Comparison of ENCODE assay signal across 8 cellular contexts in the genomic region with DNA sequence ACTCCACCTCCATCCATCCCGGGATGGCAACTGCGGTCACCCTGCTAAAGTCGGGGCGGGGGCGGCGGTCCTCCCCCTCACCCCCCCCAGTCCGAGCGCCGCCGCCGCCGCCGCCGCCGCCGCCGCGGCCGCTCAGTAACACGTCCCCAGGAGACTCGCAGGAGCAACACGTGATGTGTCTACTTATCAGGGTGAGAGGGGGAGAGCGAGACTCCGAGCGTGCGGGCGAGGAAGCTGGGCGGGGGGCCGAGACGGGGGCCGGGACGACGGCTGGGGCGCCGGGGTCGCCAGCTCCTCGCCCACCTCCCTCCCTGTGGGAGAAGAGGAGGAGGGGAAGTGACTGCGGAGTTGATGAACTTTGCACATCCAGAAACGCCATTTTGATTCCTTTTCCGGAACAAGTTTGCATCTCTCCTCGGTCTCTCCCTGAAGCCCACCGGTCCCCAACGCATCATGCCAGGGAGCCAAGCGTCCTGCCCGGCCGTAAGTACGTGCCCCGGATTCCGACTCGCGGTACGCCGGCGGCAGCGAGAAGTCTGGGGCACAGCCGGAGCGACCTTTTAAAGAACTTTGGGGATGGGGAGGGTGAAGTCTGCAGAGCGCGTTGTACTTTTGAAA. TPM values are rescaled to one million over a fixed set of nuclear protein-coding genes. Genes with fewer than 3 reads are reported as not detected.
A peak's percentile ranks its signal among the peaks of the same experiment; 100 is the strongest.
DNase-seq lines count a peak whose midpoint lies in the region; ATAC-seq lines count a peak whose summit lies in the region.

TSS of gene RREB1 (plus strand) at position 384 of the 618 bp plus-strand sequence. CDS start 73,951 bp downstream, outside the sequence.

- peaks cover 40% of the 10 kb centered on the region for H3K4me1 Mint-ChIP-seq in activated CD8-positive, alpha-beta T cell treated with anti-CD3 and anti-CD28 coated beads, Interleukin-2, amount 10 ng/mL, durations not matched to agents 7 days and 5 days (ENCODE audit: low read depth)
- H3K4me1 Mint-ChIP-seq in effector memory CD8-positive, alpha-beta T cell (ENCODE audit: low read depth in 2 of 2): peaks cover 24 to 28% of the 10 kb centered on the region in 2 donors

- no peaks in the 10 kb centered on the region for H3K36me3 ChIP-seq in mesenchymal stem cell (ENCODE audit: control insufficient read depth in 1 of 2, insufficient read depth in 2 of 2, low read depth in 1 of 2, low read length in 2 of 2)

- peak within 1 kb of the TSS in 1 of 2 experiments; percentile 100 for H3K23ac ChIP-seq in mesenchymal stem cell (ENCODE audit: low read length in 2 of 2)

- H3K27ac Mint-ChIP-seq in activated CD8-positive, alpha-beta T cell treated with anti-CD3 and anti-CD28 coated beads, Interleukin-2, amount 10 ng/mL, durations not matched to agents 7 days and 5 days: peak within 1 kb of the TSS; percentile 94
- peak within 1 kb of the TSS; percentile 85 to 94 for H3K27ac Mint-ChIP-seq in effector memory CD8-positive, alpha-beta T cell

- peak; percentile 93 for DNase-seq in 8988T
- peak; percentile 68 for DNase-seq in NCI-H526 treated with DMSO at 0.1 percent for 48 hours (lab: John Stamatoyannopoulos, UW)
- peak; percentile 72 for DNase-seq in activated CD8-positive, alpha-beta T cell treated with anti-CD3 and anti-CD28 coated beads, Interleukin-2, amount 10 ng/mL, durations not matched to agents 7 days and 5 days
- DNase-seq in effector memory CD8-positive, alpha-beta T cell: peak; percentile 34 to 47 (median 40)
- peak; percentile 75 for DNase-seq in mesenchymal stem cell
- peak; percentile 16 to 26 for DNase-seq in stimulated activated CD8-positive, alpha-beta memory T cell treated with anti-CD3 and anti-CD28 coated beads, Interleukin-7, amount 100 ng/mL, for 1 hour (ENCODE audit: low read depth in 2 of 2)

- no peaks in the 10 kb centered on the region for H3K9me3 Mint-ChIP-seq in activated CD8-positive, alpha-beta T cell treated with anti-CD3 and anti-CD28 coated beads, Interleukin-2, amount 10 ng/mL, durations not matched to agents 7 days and 5 days (ENCODE audit: insufficient read depth)
- no peaks in the 10 kb centered on the region for H3K9me3 Mint-ChIP-seq in effector memory CD8-positive, alpha-beta T cell

- peak within 1 kb of the TSS; percentile 88 for H4K8ac ChIP-seq in mesenchymal stem cell (ENCODE audit: low read length)

- peaks cover 6% of the 10 kb centered on the region for H3K4me1 ChIP-seq in mesenchymal stem cell (ENCODE audit: control insufficient read depth, insufficient read depth, low read depth, low read length)

- H3K9ac ChIP-seq in mesenchymal stem cell (ENCODE audit: low read length): peak within 1 kb of the TSS; percentile 98

- H3K27me3 Mint-ChIP-seq in activated CD8-positive, alpha-beta T cell treated with anti-CD3 and anti-CD28 coated beads, Interleukin-2, amount 10 ng/mL, durations not matched to agents 7 days and 5 days (ENCODE audit: low read depth): no peaks in the 10 kb centered on the region
- H3K27me3 Mint-ChIP-seq in effector memory CD8-positive, alpha-beta T cell: no peaks in the 10 kb centered on the region

- H3K36me3 Mint-ChIP-seq in activated CD8-positive, alpha-beta T cell treated with anti-CD3 and anti-CD28 coated beads, Interleukin-2, amount 10 ng/mL, durations not matched to agents 7 days and 5 days (ENCODE audit: low read depth): peaks cover 9% of the 10 kb centered on the region
- H3K36me3 Mint-ChIP-seq in effector memory CD8-positive, alpha-beta T cell (ENCODE audit: insufficient read depth): peaks cover 15% of the 10 kb centered on the region

- peak within 1 kb of the TSS; percentile 46 to 98 for H2BK12ac ChIP-seq in mesenchymal stem cell (ENCODE audit: low read length in 2 of 2)

- ATAC-seq in GM18519 (IDR thresholded peaks at IDR 0.05; ENCODE audit: low FRiP score, unreplicated experiment): peak; percentile 38
- peak; percentile 44 for ATAC-seq in HG03039 (IDR thresholded peaks at IDR 0.05; ENCODE audit: unreplicated experiment)
- ATAC-seq in activated CD8-positive, alpha-beta T cell treated with anti-CD3 and anti-CD28 coated beads, Interleukin-2, amount 10 ng/mL, durations not matched to agents 7 days and 5 days: peak; percentile 66
- ATAC-seq in effector memory CD8-positive, alpha-beta T cell (replicated peaks): peak; percentile 65

- WGBS in mesenchymal stem cell: 0% methylated on average over 48 of the region's 59 CpGs

- no peak within 1 kb of the TSS for H2AK5ac ChIP-seq in mesenchymal stem cell (ENCODE audit: low read length, severe bottlenecking)

- peak within 1 kb of the TSS; percentile 79 to 98 for H3K4me3 ChIP-seq in mesenchymal stem cell (ENCODE audit: insufficient read depth in 1 of 2, low read depth in 1 of 2, low read length in 2 of 2)

- H3K4me2 ChIP-seq in mesenchymal stem cell (ENCODE audit: low read length, poor library complexity, severe bottlenecking): peak within 1 kb of the TSS; percentile 89

- no peaks in the 10 kb centered on the region for H3K79me1 ChIP-seq in mesenchymal stem cell (replicated peaks; ENCODE audit: low read length, poor library complexity, severe bottlenecking)

- peak within 1 kb of the TSS; percentile 97 for H2BK120ac ChIP-seq in mesenchymal stem cell (ENCODE audit: low read depth, low read length)

- peak within 1 kb of the TSS; percentile 92 to 98 for H3K4ac ChIP-seq in mesenchymal stem cell (ENCODE audit: low read depth in 1 of 2, low read length in 2 of 2)

- CTCF ChIA-PET in activated CD8-positive, alpha-beta T cell treated with anti-CD3 and anti-CD28 coated beads, Interleukin-2, amount 10 ng/mL, durations not matched to agents 7 days and 5 days (lab: Charles Lee): interaction anchor here (1.1 to 7.2 kb wide), 3 partner anchors 8 to 43 kb away, joined by 3 to 39 read pairs (median 3); no protein-coding TSS in a partner anchor

- H3K27me3 ChIP-seq in mesenchymal stem cell (ENCODE audit: control insufficient read depth in 1 of 2, insufficient read depth in 1 of 2, low read length in 2 of 2): no peaks in the 10 kb centered on the region

- peak within 1 kb of the TSS; percentile 35 to 100 for H3K18ac ChIP-seq in mesenchymal stem cell (ENCODE audit: low read depth in 1 of 2, low read length in 2 of 2)

- no peaks in the 10 kb centered on the region for H3K9me3 ChIP-seq in mesenchymal stem cell (ENCODE audit: control insufficient read depth, low read length)

- H2BK5ac ChIP-seq in mesenchymal stem cell (ENCODE audit: low read depth, low read length, poor library complexity, severe bottlenecking): peak within 1 kb of the TSS; percentile 68

- peak within 1 kb of the TSS; percentile 49 to 100 for H3K14ac ChIP-seq in mesenchymal stem cell (ENCODE audit: low read length in 2 of 2)

- H2BK15ac ChIP-seq in mesenchymal stem cell (ENCODE audit: low read depth, poor library complexity, severe bottlenecking): peak within 1 kb of the TSS; percentile 90

- peak within 1 kb of the TSS; percentile 60 for H2AFZ ChIP-seq in mesenchymal stem cell (ENCODE audit: low read depth, low read length)

- peak within 1 kb of the TSS; percentile 93 for H3K4me3 Mint-ChIP-seq in activated CD8-positive, alpha-beta T cell treated with anti-CD3 and anti-CD28 coated beads, Interleukin-2, amount 10 ng/mL, durations not matched to agents 7 days and 5 days
- peak within 1 kb of the TSS; percentile 96 to 98 for H3K4me3 Mint-ChIP-seq in effector memory CD8-positive, alpha-beta T cell

- POLR2A ChIA-PET in activated CD8-positive, alpha-beta T cell treated with anti-CD3 and anti-CD28 coated beads, Interleukin-2, amount 10 ng/mL, durations not matched to agents 7 days and 5 days (lab: Charles Lee): interaction anchor here (0.5 to 7.0 kb wide), 11 partner anchors 9 to 494 kb away, joined by 3 to 52 read pairs (median 3); no protein-coding TSS in a partner anchor

- peak within 1 kb of the TSS; percentile 92 for H4K91ac ChIP-seq in mesenchymal stem cell (ENCODE audit: low read length)

- peak within 1 kb of the TSS; percentile 73 for H3K27ac ChIP-seq in mesenchymal stem cell (ENCODE audit: low read length, poor library complexity, severe bottlenecking)

RNA-seq across cellular contexts. Expression of gene RREB1, which starts in this region (rescaled TPM):
- total RNA-seq in activated CD8-positive, alpha-beta T cell treated with anti-CD3 and anti-CD28 coated beads, Interleukin-2, amount 10 ng/mL, durations not matched to agents 7 days and 5 days: 10 to 100 TPM; 27.5 to 29.0 TPM
- 12.3 TPM for polyA plus RNA-seq in mesenchymal stem cell (2013, experiment 1 of 2)
- polyA plus RNA-seq in mesenchymal stem cell (2013, experiment 2 of 2): 11.2 TPM

Comparison
In these comparisons a context has a peak if more than half of its experiments do, and no peak if none do; other contexts are left out.
1. Peak in every context shown above with its lines: DNase-seq, ATAC-seq, H3K4me3 ChIP-seq and H3K27ac ChIP-seq.
2. DNase-seq: peak in every context shown above with its lines; median percentile 93 in 8988T; 75 in mesenchymal stem cell; 72 in activated CD8-positive, alpha-beta T cell treated with anti-CD3 and anti-CD28 coated beads, Interleukin-2, amount 10 ng/mL, durations not matched to agents 7 days and 5 days; 68 in NCI-H526 treated with DMSO at 0.1 percent for 48 hours; 40 in effector memory CD8-positive, alpha-beta T cell; 21 in stimulated activated CD8-positive, alpha-beta memory T cell treated with anti-CD3 and anti-CD28 coated beads, Interleukin-7, amount 100 ng/mL, for 1 hour.